20 cellular contexts compared by ENCODE assay signal in the genomic region with DNA sequence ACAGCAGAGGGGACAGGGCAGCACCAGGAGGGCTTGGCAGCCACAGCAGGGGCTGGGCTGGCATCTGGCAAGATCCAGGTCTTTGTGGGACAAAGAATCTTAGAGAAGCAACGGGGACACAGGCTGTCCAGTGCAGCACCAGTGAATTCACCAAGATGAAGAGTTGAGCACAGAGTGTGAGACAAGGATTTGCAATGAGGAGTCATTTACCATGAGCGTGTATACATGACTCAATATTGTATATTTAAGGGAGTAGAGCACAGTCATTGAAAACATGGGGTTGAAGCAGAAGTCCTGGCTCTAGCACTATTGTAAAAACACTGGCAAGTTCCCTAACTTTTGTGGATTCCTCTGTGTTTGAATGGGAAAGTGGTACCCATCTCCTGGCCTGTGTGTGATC. TPM values are rescaled to one million over a fixed set of nuclear protein-coding genes. Genes with fewer than 3 reads are reported as not detected.
DNase-seq lines count a peak whose midpoint lies in the region; ATAC-seq and TF ChIP-seq lines count a peak whose summit lies in the region.
"Had no signal": no experiment of that assay in that cellular context is flagged by ENCODE, and none has a peak within 500 bp of the region (broad histone marks: within the 10 kb centered on the region; RNA-seq: fewer than 3 reads in every experiment).

No MANE protein-coding gene starts in this region.

- H3K4me1 Mint-ChIP-seq in CD4-positive, alpha-beta T cell (ENCODE audit: low read depth): peaks cover 55% of the 10 kb centered on the region
- peaks cover 62 to 74% (median 70%) of the 10 kb centered on the region in 3 donors for H3K4me1 Mint-ChIP-seq in CD8-positive, alpha-beta memory T cell
- peaks cover 54% of the 10 kb centered on the region for H3K4me1 Mint-ChIP-seq in activated T-helper 17 cell treated with anti-CD3 and anti-CD28 coated beads, Interleukin-2, amount 50 U/mL, for 72 hours
- H3K4me1 Mint-ChIP-seq in mesothelial cell of epicardium: peaks cover 55% of the 10 kb centered on the region

- ATAC-seq in CD4-positive, alpha-beta T cell (ENCODE audit: poor library complexity): no peak
- peak; percentile 33 for ATAC-seq in activated T-helper 17 cell treated with anti-CD3 and anti-CD28 coated beads, Interleukin-2, amount 50 U/mL, for 72 hours (replicated peaks)
- ATAC-seq in upper lobe of right lung: no peak

- intact Hi-C loops in CD4-positive, alpha-beta T cell (cut with DNase I, micrococcal nuclease): no loop called here
- intact Hi-C loops in upper lobe of right lung (cut with DNase I): no loop called here

- no peaks in the 10 kb centered on the region for H3K27me3 Mint-ChIP-seq in CD4-positive, alpha-beta T cell
- no peaks in the 10 kb centered on the region for H3K27me3 Mint-ChIP-seq in CD8-positive, alpha-beta memory T cell
- H3K27me3 Mint-ChIP-seq in activated T-helper 17 cell treated with anti-CD3 and anti-CD28 coated beads, Interleukin-2, amount 50 U/mL, for 72 hours: no peaks in the 10 kb centered on the region
- peaks cover 12% of the 10 kb centered on the region for H3K27me3 Mint-ChIP-seq in mesothelial cell of epicardium (ENCODE audit: low read depth)
- H3K27me3 Mint-ChIP-seq: B cell had no signal

- no peak overlapping the region for H3K4me3 ChIP-seq in CD8-positive, alpha-beta memory T cell (ENCODE audit: low read length)
- no peak overlapping the region for H3K4me3 ChIP-seq in upper lobe of right lung
- H3K4me3 ChIP-seq: breast epithelium, esophagus squamous epithelium, MG63, SJSA1, tibial nerve had no signal

- H3K36me3 ChIP-seq in CD8-positive, alpha-beta memory T cell (ENCODE audit: insufficient read depth, low read length): peaks cover 26% of the 10 kb centered on the region
- peaks cover 24% of the 10 kb centered on the region for H3K36me3 ChIP-seq in upper lobe of right lung
- H3K36me3 ChIP-seq: breast epithelium, MG63, SJSA1, tibial nerve had no signal

- DNase-seq in CD4-positive, alpha-beta T cell: no peak
- no peak for DNase-seq in CD8-positive, alpha-beta memory T cell
- DNase-seq in mesothelial cell of epicardium (ENCODE audit: low spot score in 2 of 2, unreplicated experiment in 2 of 2) (no peak), upper lobe of right lung (no peak), DMS 273 (lab: John Stamatoyannopoulos, UW; ENCODE audit: unreplicated experiment) (no peak), GM20000 (ENCODE audit: low spot score) (no peak)
- DNase-seq: activated naive CD4-positive, alpha-beta T cell; DMS 273 treated with DMSO at 0.1 percent for 48 hours; esophagus squamous epithelium; head of caudate nucleus; MG63; midbrain; NCI-H1930; NCI-H510A; stimulated activated CD4-positive, alpha-beta T cell treated with anti-CD3 and anti-CD28 coated beads, Interleukin-4, amount 100 ng/mL, for 4 hours had no signal

- no peaks in the 10 kb centered on the region for H3K9me3 Mint-ChIP-seq in CD4-positive, alpha-beta T cell
- no peaks in the 10 kb centered on the region for H3K9me3 Mint-ChIP-seq in CD8-positive, alpha-beta memory T cell
- no peaks in the 10 kb centered on the region for H3K9me3 Mint-ChIP-seq in activated T-helper 17 cell treated with anti-CD3 and anti-CD28 coated beads, Interleukin-2, amount 50 U/mL, for 72 hours
- no peaks in the 10 kb centered on the region for H3K9me3 Mint-ChIP-seq in mesothelial cell of epicardium

- H3K4me3 Mint-ChIP-seq in CD4-positive, alpha-beta T cell: peak overlapping the region; percentile 52
- H3K4me3 Mint-ChIP-seq in CD8-positive, alpha-beta memory T cell: peak overlapping the region in 5 of 7 donors; percentile 7 to 88 (median 25)
- H3K4me3 Mint-ChIP-seq in activated T-helper 17 cell treated with anti-CD3 and anti-CD28 coated beads, Interleukin-2, amount 50 U/mL, for 72 hours: peak overlapping the region; percentile 97
- no peak overlapping the region for H3K4me3 Mint-ChIP-seq in mesothelial cell of epicardium
- H3K4me3 Mint-ChIP-seq: B cell had no signal

- H3K27ac Mint-ChIP-seq in CD4-positive, alpha-beta T cell: peak overlapping the region; percentile 43
- H3K27ac Mint-ChIP-seq in CD8-positive, alpha-beta memory T cell: peak overlapping the region; percentile 24 to 84 (median 68)
- peak overlapping the region; percentile 97 for H3K27ac Mint-ChIP-seq in activated T-helper 17 cell treated with anti-CD3 and anti-CD28 coated beads, Interleukin-2, amount 50 U/mL, for 72 hours
- peak overlapping the region; percentile 3 for H3K27ac Mint-ChIP-seq in mesothelial cell of epicardium
- H3K27ac Mint-ChIP-seq: B cell had no signal

- H3K4me1 ChIP-seq in CD8-positive, alpha-beta memory T cell (ENCODE audit: insufficient read depth, low read length): peaks cover 54% of the 10 kb centered on the region
- H3K4me1 ChIP-seq in upper lobe of right lung: peaks cover 47% of the 10 kb centered on the region

- CTCF ChIA-PET in CD4-positive, alpha-beta T cell (lab: Charles Lee): no interaction called here
- CTCF ChIA-PET in CD8-positive, alpha-beta memory T cell (lab: Charles Lee): no interaction called here

- no peak for TF ChIP-seq CTCF in CD4-positive, alpha-beta T cell (IDR thresholded peaks at IDR 0.05)
- TF ChIP-seq CTCF in mesothelial cell of epicardium (IDR thresholded peaks at IDR 0.05; ENCODE audit: unreplicated experiment): no peak
- TF ChIP-seq CTCF in upper lobe of right lung (IDR thresholded peaks at IDR 0.05): no peak
- TF ChIP-seq CTCF in GM20000 (IDR thresholded peaks at IDR 0.05; ENCODE audit: extremely low read depth, missing control alignments): no peak

- H3K27ac ChIP-seq in CD4-positive, alpha-beta T cell (ENCODE audit: low read depth, low read length): no peak overlapping the region
- no peak overlapping the region for H3K27ac ChIP-seq in CD8-positive, alpha-beta memory T cell (ENCODE audit: low read depth, low read length)
- no peak overlapping the region for H3K27ac ChIP-seq in upper lobe of right lung
- H3K27ac ChIP-seq: SJSA1, tibial nerve had no signal

- H3K27me3 ChIP-seq in CD4-positive, alpha-beta T cell (ENCODE audit: control insufficient read depth, insufficient read depth, low read length): no peaks in the 10 kb centered on the region
- no peaks in the 10 kb centered on the region for H3K27me3 ChIP-seq in CD8-positive, alpha-beta memory T cell (ENCODE audit: insufficient read depth, low read length, poor library complexity, severe bottlenecking)
- no peaks in the 10 kb centered on the region for H3K27me3 ChIP-seq in upper lobe of right lung
- H3K27me3 ChIP-seq: breast epithelium, esophagus squamous epithelium, MG63, SJSA1, tibial nerve had no signal

- POLR2A ChIA-PET in CD4-positive, alpha-beta T cell (lab: Charles Lee): no interaction called here
- POLR2A ChIA-PET in CD8-positive, alpha-beta memory T cell (lab: Charles Lee): no interaction called here

- peaks cover 69% of the 10 kb centered on the region for H3K36me3 Mint-ChIP-seq in CD4-positive, alpha-beta T cell (ENCODE audit: low read depth)
- peaks cover 4 to 69% (median 13%) of the 10 kb centered on the region in 3 donors for H3K36me3 Mint-ChIP-seq in CD8-positive, alpha-beta memory T cell
- H3K36me3 Mint-ChIP-seq in activated T-helper 17 cell treated with anti-CD3 and anti-CD28 coated beads, Interleukin-2, amount 50 U/mL, for 72 hours (ENCODE audit: low read depth): peaks cover 86% of the 10 kb centered on the region
- no peaks in the 10 kb centered on the region for H3K36me3 Mint-ChIP-seq in mesothelial cell of epicardium

- H3K9me3 ChIP-seq in CD4-positive, alpha-beta T cell (ENCODE audit: control insufficient read depth, low read length): no peaks in the 10 kb centered on the region
- no peaks in the 10 kb centered on the region for H3K9me3 ChIP-seq in CD8-positive, alpha-beta memory T cell (ENCODE audit: low read length)
- no peaks in the 10 kb centered on the region for H3K9me3 ChIP-seq in upper lobe of right lung
- H3K9me3 ChIP-seq: breast epithelium, esophagus squamous epithelium, MG63, SJSA1, tibial nerve had no signal

RNA-seq across cellular contexts. Expression of gene APOL1, which starts 3.5 kb away (rescaled TPM):
- total RNA-seq in CD4-positive, alpha-beta T cell: 1 to 10 TPM; 6.4 to 7.3 TPM
- 10 to 100 TPM; 32.8 to 34.3 TPM for total RNA-seq in CD8-positive, alpha-beta memory T cell
- 25.6 TPM for polyA plus RNA-seq in CD8-positive, alpha-beta memory T cell
- 10 to 100 TPM; 52.8 to 89.4 TPM for total RNA-seq in activated T-helper 17 cell treated with anti-CD3 and anti-CD28 coated beads, Interleukin-2, amount 50 U/mL, for 72 hours
- total RNA-seq in mesothelial cell of epicardium (1.7 to 1.9 TPM (median 1.7 TPM) in 3 replicates), upper lobe of right lung (92.8 TPM)

RNA-seq across cellular contexts. Expression of gene APOL2, which starts 17.1 kb away (rescaled TPM):
- total RNA-seq in CD4-positive, alpha-beta T cell: 10 to 100 TPM; 17.8 to 21.8 TPM
- 10 to 100 TPM; 59.0 to 62.8 TPM for total RNA-seq in CD8-positive, alpha-beta memory T cell
- 27.1 TPM for polyA plus RNA-seq in CD8-positive, alpha-beta memory T cell
- total RNA-seq in activated T-helper 17 cell treated with anti-CD3 and anti-CD28 coated beads, Interleukin-2, amount 50 U/mL, for 72 hours: 100 to 1,000 TPM; 105 to 116 TPM
- total RNA-seq in mesothelial cell of epicardium (55.5 to 59.4 TPM (median 56.1 TPM) in 3 replicates), upper lobe of right lung (51.6 TPM)

RNA-seq across cellular contexts. Expression of gene APOL4, which starts 54.9 kb away (rescaled TPM):
- not detected for total RNA-seq in CD4-positive, alpha-beta T cell
- total RNA-seq in CD8-positive, alpha-beta memory T cell: under 1 TPM; 0.42 to 0.46 TPM
- not detected for polyA plus RNA-seq in CD8-positive, alpha-beta memory T cell
- total RNA-seq in activated T-helper 17 cell treated with anti-CD3 and anti-CD28 coated beads, Interleukin-2, amount 50 U/mL, for 72 hours: 1 to 10 TPM in 1 of 2 donors, under 1 TPM in 1; 0.56 to 1.2 TPM
- 15.0 to 16.4 TPM (median 15.9 TPM) in 3 replicates for total RNA-seq in mesothelial cell of epicardium
- total RNA-seq in upper lobe of right lung: 14.3 TPM
- total RNA-seq: B cell had no signal

Comparison
In these comparisons a context has a peak if more than half of its experiments do, and no peak if none do; other contexts are left out.
1. H3K27ac Mint-ChIP-seq: peak in every context shown above with its lines; median percentile 97 in activated T-helper 17 cell treated with anti-CD3 and anti-CD28 coated beads, Interleukin-2, amount 50 U/mL, for 72 hours; 68 in CD8-positive, alpha-beta memory T cell; 43 in CD4-positive, alpha-beta T cell; 3 in mesothelial cell of epicardium.
2. RNA of gene APOL1, which starts 3.5 kb away (total RNA-seq): 92.8 TPM in upper lobe of right lung (single experiment), 52.8 to 89.4 TPM in activated T-helper 17 cell treated with anti-CD3 and anti-CD28 coated beads, Interleukin-2, amount 50 U/mL, for 72 hours and 32.8 to 34.3 TPM in CD8-positive, alpha-beta memory T cell; 6.4 to 7.3 TPM in CD4-positive, alpha-beta T cell and 1.7 to 1.9 TPM in mesothelial cell of epicardium; every median in the first group is over 4 times any median in the second.